16 cellular contexts compared by ENCODE assay signal in the genomic region with DNA sequence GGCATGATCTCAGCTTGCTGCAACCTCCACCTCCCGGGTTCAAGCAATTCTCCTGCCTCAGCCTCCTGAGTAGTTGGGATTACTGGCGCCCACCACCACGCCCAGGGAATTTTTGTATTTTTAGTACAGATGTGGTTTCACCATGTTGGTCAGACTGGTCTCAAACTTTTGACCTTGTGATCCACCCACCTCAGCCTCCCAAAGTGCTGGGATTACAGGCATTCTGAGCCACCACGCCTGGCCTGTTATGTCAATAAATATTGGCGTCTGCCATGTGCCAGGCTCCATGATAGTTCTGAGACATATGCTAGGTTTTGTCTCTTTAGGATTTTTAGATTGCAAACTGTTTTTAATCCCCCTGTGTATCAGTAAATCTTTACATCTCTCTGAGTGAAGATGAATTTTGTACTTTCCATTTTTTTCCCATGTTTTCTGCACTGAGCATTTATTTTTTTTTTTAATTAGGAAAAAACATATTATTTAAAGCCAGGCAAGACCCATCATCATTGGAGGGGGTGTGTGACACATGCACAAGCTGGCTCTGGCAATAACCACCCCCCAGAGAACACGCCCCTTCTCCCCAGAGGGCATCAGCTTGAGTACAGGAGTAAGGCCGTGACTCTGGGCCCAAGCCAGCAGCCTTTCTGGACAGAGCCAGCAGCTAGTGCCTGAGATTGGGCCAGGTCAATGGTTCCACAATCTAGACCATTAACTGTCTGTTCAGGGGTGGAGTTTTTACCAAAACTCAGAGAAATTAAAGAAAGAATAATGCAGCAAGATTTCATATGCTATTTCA.
"Had no signal": no experiment of that assay in that cellular context is flagged by ENCODE, and none has a peak within 500 bp of the region (broad histone marks: within the 10 kb centered on the region; RNA-seq: fewer than 3 reads in every experiment).

No MANE protein-coding gene starts in this region.

- H3K36me3 ChIP-seq: prostate gland had no signal

- H3K4me1 ChIP-seq: prostate gland had no signal

- ATAC-seq: activated CD8-positive, alpha-beta T cell treated with anti-CD3 and anti-CD28 coated beads for 36 hours; activated naive CD8-positive, alpha-beta T cell treated with anti-CD3 and anti-CD28 coated beads, Interleukin-2, amount 50 U/mL, for 24 hours; left lobe of liver; sciatic nerve; stimulated activated memory B cell treated with anti-CD40 and anti-IgM and Interleukin-4, amounts not matched to agents 10 μg/mL and 1 μg/mL and 100 μg/mL, for 72 hours had no signal

- DNase-seq: activated CD4-positive, alpha-beta T cell treated with anti-CD3 and anti-CD28 coated beads, Interleukin-2, amount 10 ng/mL, durations not matched to agents 24 days and 14 days; activated CD8-positive, alpha-beta T cell treated with anti-CD3 and anti-CD28 coated beads for 36 hours; activated naive CD4-positive, alpha-beta T cell treated with anti-CD3 and anti-CD28 coated beads for 36 hours; activated naive CD8-positive, alpha-beta T cell treated with anti-CD3 and anti-CD28 coated beads, Interleukin-2, amount 50 U/mL, for 24 hours; activated T-cell treated with anti-CD3 and anti-CD28 coated beads, Interleukin-2, amount 50 U/mL, for 1 hour; aorta; cerebellar nuclear complex; cortex of kidney; head of caudate nucleus; naive B cell; stimulated activated CD4-positive, alpha-beta T cell treated with anti-CD3 and anti-CD28 coated beads, Interleukin-4, amount 100 ng/mL, for 24 hours; T1000 had no signal

- H3K27ac ChIP-seq: prostate gland had no signal

- H3K4me3 ChIP-seq: prostate gland had no signal

- H3K9me3 ChIP-seq: prostate gland had no signal
